Comparison of ENCODE assay signal across 1 cellular context in the genomic region with DNA sequence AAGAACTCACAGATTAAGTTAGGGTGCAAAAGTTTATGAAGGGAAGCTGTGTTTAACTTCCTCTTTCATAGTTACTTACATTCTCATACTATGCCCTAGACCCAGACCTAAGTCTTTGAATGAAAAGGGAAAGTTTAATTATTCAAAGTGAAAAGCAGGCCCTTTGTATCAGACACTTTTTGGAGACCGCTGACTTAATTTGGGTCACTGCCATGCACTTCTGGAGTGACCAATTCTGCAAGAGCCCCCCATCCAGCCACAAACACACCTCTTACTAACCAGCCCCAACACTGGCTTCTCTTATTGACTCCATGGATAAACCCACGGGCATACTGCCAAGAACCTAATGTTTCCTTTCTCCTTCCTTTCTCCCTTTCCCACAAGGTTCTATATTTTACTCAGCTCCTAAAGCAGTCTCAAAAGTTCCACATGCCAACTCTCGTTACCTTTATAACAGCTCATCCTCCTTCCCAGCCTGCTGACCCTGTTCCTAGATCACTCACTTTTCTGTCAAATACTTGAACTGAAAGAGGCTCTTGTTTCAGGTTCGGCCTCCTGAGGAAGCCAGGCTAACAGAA.
TF ChIP-seq lines count a peak whose summit lies in the region.

No MANE protein-coding gene starts in this region.

TF ChIP-seq in GM23338, 12 proteins besides CTCF, POLR2A, EP300 and RAD21 (continued from another document):
- TF ChIP-seq EZH2phosphoT487 (IDR thresholded peaks at IDR 0.05; ENCODE audit: unreplicated experiment) (no peak), JUNB (IDR thresholded peaks at IDR 0.05; ENCODE audit: unreplicated experiment) (no peak), ZNF331 (CRISPR knock-in tag; IDR thresholded peaks at IDR 0.05; ENCODE audit: low read depth) (no peak), CREB1 (CRISPR knock-in tag; IDR thresholded peaks at IDR 0.05; ENCODE audit: low read depth) (no peak), ZNF114 (CRISPR knock-in tag; IDR thresholded peaks at IDR 0.05) (no peak), NANOG (IDR thresholded peaks at IDR 0.05; ENCODE audit: borderline replicate concordance) (no peak)
- TF ChIP-seq, protein P1, sequence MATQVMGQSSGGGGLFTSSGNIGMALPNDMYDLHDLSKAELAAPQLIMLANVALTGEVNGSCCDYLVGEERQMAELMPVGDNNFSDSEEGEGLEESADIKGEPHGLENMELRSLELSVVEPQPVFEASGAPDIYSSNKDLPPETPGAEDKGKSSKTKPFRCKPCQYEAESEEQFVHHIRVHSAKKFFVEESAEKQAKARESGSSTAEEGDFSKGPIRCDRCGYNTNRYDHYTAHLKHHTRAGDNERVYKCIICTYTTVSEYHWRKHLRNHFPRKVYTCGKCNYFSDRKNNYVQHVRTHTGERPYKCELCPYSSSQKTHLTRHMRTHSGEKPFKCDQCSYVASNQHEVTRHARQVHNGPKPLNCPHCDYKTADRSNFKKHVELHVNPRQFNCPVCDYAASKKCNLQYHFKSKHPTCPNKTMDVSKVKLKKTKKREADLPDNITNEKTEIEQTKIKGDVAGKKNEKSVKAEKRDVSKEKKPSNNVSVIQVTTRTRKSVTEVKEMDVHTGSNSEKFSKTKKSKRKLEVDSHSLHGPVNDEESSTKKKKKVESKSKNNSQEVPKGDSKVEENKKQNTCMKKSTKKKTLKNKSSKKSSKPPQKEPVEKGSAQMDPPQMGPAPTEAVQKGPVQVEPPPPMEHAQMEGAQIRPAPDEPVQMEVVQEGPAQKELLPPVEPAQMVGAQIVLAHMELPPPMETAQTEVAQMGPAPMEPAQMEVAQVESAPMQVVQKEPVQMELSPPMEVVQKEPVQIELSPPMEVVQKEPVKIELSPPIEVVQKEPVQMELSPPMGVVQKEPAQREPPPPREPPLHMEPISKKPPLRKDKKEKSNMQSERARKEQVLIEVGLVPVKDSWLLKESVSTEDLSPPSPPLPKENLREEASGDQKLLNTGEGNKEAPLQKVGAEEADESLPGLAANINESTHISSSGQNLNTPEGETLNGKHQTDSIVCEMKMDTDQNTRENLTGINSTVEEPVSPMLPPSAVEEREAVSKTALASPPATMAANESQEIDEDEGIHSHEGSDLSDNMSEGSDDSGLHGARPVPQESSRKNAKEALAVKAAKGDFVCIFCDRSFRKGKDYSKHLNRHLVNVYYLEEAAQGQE (IDR thresholded peaks at IDR 0.05; ENCODE audit: unreplicated experiment) = no peak
